13 cellular contexts compared by ENCODE assay signal in genomic region chr2:225173909-225174308, GRCh38.
A peak's percentile ranks its signal among the peaks of the same experiment; 100 is the strongest.
DNase-seq lines count a peak whose midpoint lies in the region; ATAC-seq and TF ChIP-seq lines count a peak whose summit lies in the region.
"Had no signal": no experiment of that assay in that cellular context is flagged by ENCODE, and none has a peak within 500 bp of the region (broad histone marks: within the 10 kb centered on the region; RNA-seq: fewer than 3 reads in every experiment).

No MANE protein-coding gene starts in this region.

- H3K9me3 ChIP-seq in SJCRH30 (replicated peaks) (peaks cover 3% of the 10 kb centered on the region; the same call in 1 of the 2 replicates), neural progenitor cell (ENCODE audit: low read depth) (no peaks in the 10 kb centered on the region), mucosa of descending colon (no peaks in the 10 kb centered on the region)
- H3K9me3 ChIP-seq: BLaER1 had no signal

- in situ Hi-C loops in G401 (cut with HindIII; ENCODE audit: low sequenced_read_pairs) = no loop called here

- no peak overlapping the region for H3K9ac ChIP-seq in neural progenitor cell
- H3K9ac ChIP-seq: BLaER1 had no signal

- ATAC-seq in mucosa of descending colon = no peak
- ATAC-seq: natural killer cell had no signal

- H3K4me3 Mint-ChIP-seq in neural progenitor cell = no peak overlapping the region
- H3K4me3 Mint-ChIP-seq: natural killer cell had no signal

- DNase-seq in LHCN-M2 (ENCODE audit: low read depth) (peak; percentile 32), NCI-H187 treated with DMSO at 0.1 percent for 48 hours (lab: John Stamatoyannopoulos, UW) (peak; percentile 34), SJCRH30 (peak; percentile 44 to 50), neural progenitor cell (ENCODE audit: low spot score) (peak; percentile 49), C1 segment of cervical spinal cord (lab: John Stamatoyannopoulos, UW) (no peak), mucosa of descending colon (no peak), G401 (ENCODE audit: low spot score) (no peak)
- DNase-seq: effector CD8-positive, alpha-beta T cell; Kasumi-1; natural killer cell had no signal

- H3K36me3 Mint-ChIP-seq in neural progenitor cell = no peaks in the 10 kb centered on the region
- H3K36me3 Mint-ChIP-seq: natural killer cell had no signal

- H3K36me3 ChIP-seq in SJCRH30 (no peaks in the 10 kb centered on the region; the same call in 1 of the 2 replicates), neural progenitor cell (no peaks in the 10 kb centered on the region), mucosa of descending colon (ENCODE audit: low read depth) (no peaks in the 10 kb centered on the region)
- H3K36me3 ChIP-seq: BLaER1 had no signal

- no peaks in the 10 kb centered on the region for H4K20me1 ChIP-seq in neural progenitor cell (ENCODE audit: low read depth)
- H4K20me1 ChIP-seq: BLaER1 had no signal

- no peaks in the 10 kb centered on the region for H3F3A ChIP-seq in neural progenitor cell (ENCODE audit: low read depth)

- H2AFZ ChIP-seq in neural progenitor cell (replicated peaks) = no peak overlapping the region

- no peak overlapping the region for H3K27ac Mint-ChIP-seq in neural progenitor cell
- H3K27ac Mint-ChIP-seq: natural killer cell, progenitor cell of endocrine pancreas had no signal

- H3K79me2 ChIP-seq in neural progenitor cell (ENCODE audit: low read depth) = no peaks in the 10 kb centered on the region

- H3K4me3 ChIP-seq in SJCRH30 (no peak overlapping the region), neural progenitor cell (no peak overlapping the region), mucosa of descending colon (no peak overlapping the region)
- H3K4me3 ChIP-seq: BLaER1 had no signal

- H3K27me3 ChIP-seq in SJCRH30 (no peaks in the 10 kb centered on the region), neural progenitor cell (no peaks in the 10 kb centered on the region)
- H3K27me3 ChIP-seq: BLaER1 had no signal

- no peak overlapping the region for H3K27ac ChIP-seq in SJCRH30
- no peak overlapping the region for H3K27ac ChIP-seq in neural progenitor cell
- H3K27ac ChIP-seq: BLaER1, RWPE1 had no signal

- H3K4me1 Mint-ChIP-seq in neural progenitor cell = peaks cover 3% of the 10 kb centered on the region
- H3K4me1 Mint-ChIP-seq: natural killer cell had no signal

- peaks cover 7% of the 10 kb centered on the region for H3K4me1 ChIP-seq in SJCRH30
- no peaks in the 10 kb centered on the region for H3K4me1 ChIP-seq in neural progenitor cell
- no peaks in the 10 kb centered on the region for H3K4me1 ChIP-seq in mucosa of descending colon (ENCODE audit: low read depth)
- H3K4me1 ChIP-seq: BLaER1 had no signal

- intact Hi-C loops in mucosa of descending colon (cut with DNase I, micrococcal nuclease) = no loop called here

- no peaks in the 10 kb centered on the region for H3K9me3 Mint-ChIP-seq in neural progenitor cell
- H3K9me3 Mint-ChIP-seq: natural killer cell had no signal

- H3K4me2 ChIP-seq in neural progenitor cell = no peak overlapping the region
- H3K4me2 ChIP-seq: BLaER1 had no signal

- H3K27me3 Mint-ChIP-seq in neural progenitor cell (ENCODE audit: insufficient read depth, low read depth) = no peaks in the 10 kb centered on the region
- H3K27me3 Mint-ChIP-seq: progenitor cell of endocrine pancreas had no signal

- TF ChIP-seq CTCF in neural progenitor cell (IDR thresholded peaks at IDR 0.05) (no peak), mucosa of descending colon (IDR thresholded peaks at IDR 0.05) (no peak)

Comparison
In these comparisons a context has a peak if more than half of its experiments do, and no peak if none do; other contexts are left out.
1. DNase-seq: peak in LHCN-M2 (single experiment), NCI-H187 treated with DMSO at 0.1 percent for 48 hours (single experiment), SJCRH30 (2 of 2) and neural progenitor cell (single experiment); none in C1 segment of cervical spinal cord (0 of 14), mucosa of descending colon (0 of 3) and G401 (single experiment).